ENCODE assay signal across 10 cellular contexts in genomic region chr18:36412778-36413177, GRCh38.
A peak's percentile ranks its signal among the peaks of the same experiment; 100 is the strongest.
DNase-seq lines count a peak whose midpoint lies in the region; ATAC-seq, FAIRE-seq and TF ChIP-seq lines count a peak whose summit lies in the region.
"Had no signal": no experiment of that assay in that cellular context is flagged by ENCODE, and none has a peak within 500 bp of the region (broad histone marks: within the 10 kb centered on the region; RNA-seq: fewer than 3 reads in every experiment).

No MANE protein-coding gene starts in this region.

- no peaks in the 10 kb centered on the region for H3K4me1 ChIP-seq in osteoblast (ENCODE audit: insufficient read depth, low read length)

- no peak for FAIRE-seq in urothelium cell line (lab: Jason Lieb, UNC)

- H3K9me3 ChIP-seq in osteoblast (ENCODE audit: low read depth, low read length): no peaks in the 10 kb centered on the region

- H3K4me2 ChIP-seq in osteoblast (ENCODE audit: insufficient read depth, low read length): no peak overlapping the region

- in situ Hi-C loops in brain microvascular endothelial cell (cut with HindIII; ENCODE audit: low pct_ligation_motif_present, low sequenced_read_pairs): no loop called here

- H4K20me1 ChIP-seq in osteoblast (ENCODE audit: insufficient read depth, low read length): no peaks in the 10 kb centered on the region

- ATAC-seq in GM18520 (IDR thresholded peaks at IDR 0.05; ENCODE audit: unreplicated experiment): no peak

- TF ChIP-seq CTCF in LNCaP clone FGC (IDR thresholded peaks at IDR 0.05; ENCODE audit: control insufficient read depth, extremely low read depth, insufficient read depth) (peak; percentile 43), brain microvascular endothelial cell (IDR thresholded peaks at IDR 0.05; ENCODE audit: low read depth, low read length, missing control alignments) (peak; percentile 78), osteoblast (IDR thresholded peaks at IDR 0.05; ENCODE audit: extremely low read depth, low read depth, low read length) (peak; percentile 54)

- no peak overlapping the region for H3K4me3 ChIP-seq in LNCaP clone FGC (ENCODE audit: low read depth, low read length)
- no peak overlapping the region for H3K4me3 ChIP-seq in brain microvascular endothelial cell (ENCODE audit: low read depth, low read length)
- no peak overlapping the region for H3K4me3 ChIP-seq in osteoblast (ENCODE audit: insufficient read depth, low read length)

- H3K27me3 ChIP-seq in brain microvascular endothelial cell (replicated peaks) (no peaks in the 10 kb centered on the region), osteoblast (ENCODE audit: insufficient read depth, low read length) (no peaks in the 10 kb centered on the region)

- H3K79me2 ChIP-seq in osteoblast (ENCODE audit: insufficient read depth, low read length): no peaks in the 10 kb centered on the region

- H3K27ac ChIP-seq in brain microvascular endothelial cell: no peak overlapping the region
- no peak overlapping the region for H3K27ac ChIP-seq in osteoblast (ENCODE audit: low read depth, low read length)

- H2AFZ ChIP-seq in osteoblast (ENCODE audit: low read length): no peak overlapping the region

- DNase-seq in DMS 273 (lab: John Stamatoyannopoulos, UW; ENCODE audit: unreplicated experiment) (peak; percentile 72), DMS 273 treated with DMSO at 0.1 percent for 48 hours (lab: John Stamatoyannopoulos, UW) (no peak), LNCaP clone FGC (ENCODE audit: low read depth) (no peak), brain microvascular endothelial cell (no peak), osteoblast (ENCODE audit: insufficient read length, low spot score, missing footprints) (peak; percentile 50), AG08396 (ENCODE audit: low spot score) (no peak), urothelium cell line (ENCODE audit: low spot score) (no peak)
- DNase-seq: 8988T; activated T-cell treated with anti-CD3 and anti-CD28 coated beads, Interleukin-2, amount 50 U/mL, for 1 hour had no signal

- no peaks in the 10 kb centered on the region for H3K36me3 ChIP-seq in brain microvascular endothelial cell (replicated peaks)
- no peaks in the 10 kb centered on the region for H3K36me3 ChIP-seq in osteoblast (ENCODE audit: insufficient read depth, low read length)

Comparison
In these comparisons a context has a peak if more than half of its experiments do, and no peak if none do; other contexts are left out.
1. DNase-seq: peak in DMS 273 (single experiment) and osteoblast (single experiment); none in DMS 273 treated with DMSO at 0.1 percent for 48 hours (single experiment), LNCaP clone FGC (single experiment), brain microvascular endothelial cell (single experiment), AG08396 (single experiment) and urothelium cell line (single experiment).
2. Peak in every context shown above with its lines, with median percentiles within 50 percentile points of each other: CTCF ChIP-seq.